In the genomic region with DNA sequence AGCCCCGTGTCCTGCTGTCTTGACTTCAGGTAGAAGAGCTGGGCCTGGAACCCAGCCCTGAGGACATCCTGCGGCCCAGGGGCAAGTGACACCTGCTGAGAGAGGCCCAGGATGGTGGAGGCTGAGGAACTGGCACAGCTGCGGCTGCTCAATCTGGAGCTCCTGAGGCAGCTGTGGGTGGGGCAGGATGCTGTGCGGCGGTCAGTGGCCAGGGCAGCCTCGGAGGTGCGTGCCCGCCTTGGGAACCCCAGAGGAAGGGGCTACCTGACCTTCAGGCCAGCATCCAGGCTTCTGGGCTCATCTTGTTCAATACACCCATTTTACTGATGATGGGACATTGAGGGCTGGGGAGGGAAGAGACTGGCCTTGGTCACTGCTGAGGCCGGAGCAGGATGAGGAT, we compare ENCODE assay signal across 2 cellular contexts.
TF ChIP-seq lines count a peak whose summit lies in the region.

No MANE protein-coding gene starts in this region.

TF ChIP-seq in IMR-90, 13 proteins besides CTCF, POLR2A, EP300 and RAD21:
- TF ChIP-seq, protein P1, sequence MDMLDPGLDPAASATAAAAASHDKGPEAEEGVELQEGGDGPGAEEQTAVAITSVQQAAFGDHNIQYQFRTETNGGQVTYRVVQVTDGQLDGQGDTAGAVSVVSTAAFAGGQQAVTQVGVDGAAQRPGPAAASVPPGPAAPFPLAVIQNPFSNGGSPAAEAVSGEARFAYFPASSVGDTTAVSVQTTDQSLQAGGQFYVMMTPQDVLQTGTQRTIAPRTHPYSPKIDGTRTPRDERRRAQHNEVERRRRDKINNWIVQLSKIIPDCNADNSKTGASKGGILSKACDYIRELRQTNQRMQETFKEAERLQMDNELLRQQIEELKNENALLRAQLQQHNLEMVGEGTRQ (IDR thresholded peaks at IDR 0.05; ENCODE audit: low read depth, low read length): no peak
- TF ChIP-seq CEBPB (IDR thresholded peaks at IDR 0.05; ENCODE audit: low read depth, low read length) (no peak), CHD1 (IDR thresholded peaks at IDR 0.05; ENCODE audit: low read depth, low read length) (no peak), SMC3 (IDR thresholded peaks at IDR 0.05; ENCODE audit: low read depth, low read length) (no peak), MAZ (IDR thresholded peaks at IDR 0.05; ENCODE audit: borderline replicate concordance, low read depth, low read length) (no peak), MAFK (IDR thresholded peaks at IDR 0.05; ENCODE audit: low read depth, low read length) (no peak)
- TF ChIP-seq, protein P2, sequence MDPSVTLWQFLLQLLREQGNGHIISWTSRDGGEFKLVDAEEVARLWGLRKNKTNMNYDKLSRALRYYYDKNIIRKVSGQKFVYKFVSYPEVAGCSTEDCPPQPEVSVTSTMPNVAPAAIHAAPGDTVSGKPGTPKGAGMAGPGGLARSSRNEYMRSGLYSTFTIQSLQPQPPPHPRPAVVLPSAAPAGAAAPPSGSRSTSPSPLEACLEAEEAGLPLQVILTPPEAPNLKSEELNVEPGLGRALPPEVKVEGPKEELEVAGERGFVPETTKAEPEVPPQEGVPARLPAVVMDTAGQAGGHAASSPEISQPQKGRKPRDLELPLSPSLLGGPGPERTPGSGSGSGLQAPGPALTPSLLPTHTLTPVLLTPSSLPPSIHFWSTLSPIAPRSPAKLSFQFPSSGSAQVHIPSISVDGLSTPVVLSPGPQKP (IDR thresholded peaks at IDR 0.05; ENCODE audit: borderline replicate concordance, low read depth, low read length): no peak

TF ChIP-seq in GM12878, 131 proteins besides CTCF, POLR2A, EP300 and RAD21:
- TF ChIP-seq RCOR1 (conservative IDR thresholded peaks at IDR 0.05; ENCODE audit: low read depth, low read length) (no peak), SMC3 (IDR thresholded peaks at IDR 0.05; ENCODE audit: borderline replicate concordance, low read length) (no peak), YY1 (IDR thresholded peaks at IDR 0.05; ENCODE audit: low read depth, low read length) (no peak), RAD51 (IDR thresholded peaks at IDR 0.05) (no peak), HDAC6 (IDR thresholded peaks at IDR 0.05; ENCODE audit: unreplicated experiment) (no peak), ZNF622 (IDR thresholded peaks at IDR 0.05) (no peak), FOXM1 (IDR thresholded peaks at IDR 0.05; ENCODE audit: low read depth, low read length) (no peak), FOXK2 (IDR thresholded peaks at IDR 0.05) (no peak)
- TF ChIP-seq, protein P3, sequence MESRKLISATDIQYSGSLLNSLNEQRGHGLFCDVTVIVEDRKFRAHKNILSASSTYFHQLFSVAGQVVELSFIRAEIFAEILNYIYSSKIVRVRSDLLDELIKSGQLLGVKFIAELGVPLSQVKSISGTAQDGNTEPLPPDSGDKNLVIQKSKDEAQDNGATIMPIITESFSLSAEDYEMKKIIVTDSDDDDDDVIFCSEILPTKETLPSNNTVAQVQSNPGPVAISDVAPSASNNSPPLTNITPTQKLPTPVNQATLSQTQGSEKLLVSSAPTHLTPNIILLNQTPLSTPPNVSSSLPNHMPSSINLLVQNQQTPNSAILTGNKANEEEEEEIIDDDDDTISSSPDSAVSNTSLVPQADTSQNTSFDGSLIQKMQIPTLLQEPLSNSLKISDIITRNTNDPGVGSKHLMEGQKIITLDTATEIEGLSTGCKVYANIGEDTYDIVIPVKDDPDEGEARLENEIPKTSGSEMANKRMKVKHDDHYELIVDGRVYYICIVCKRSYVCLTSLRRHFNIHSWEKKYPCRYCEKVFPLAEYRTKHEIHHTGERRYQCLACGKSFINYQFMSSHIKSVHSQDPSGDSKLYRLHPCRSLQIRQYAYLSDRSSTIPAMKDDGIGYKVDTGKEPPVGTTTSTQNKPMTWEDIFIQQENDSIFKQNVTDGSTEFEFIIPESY (IDR thresholded peaks at IDR 0.05): no peak
